In the genomic region with DNA sequence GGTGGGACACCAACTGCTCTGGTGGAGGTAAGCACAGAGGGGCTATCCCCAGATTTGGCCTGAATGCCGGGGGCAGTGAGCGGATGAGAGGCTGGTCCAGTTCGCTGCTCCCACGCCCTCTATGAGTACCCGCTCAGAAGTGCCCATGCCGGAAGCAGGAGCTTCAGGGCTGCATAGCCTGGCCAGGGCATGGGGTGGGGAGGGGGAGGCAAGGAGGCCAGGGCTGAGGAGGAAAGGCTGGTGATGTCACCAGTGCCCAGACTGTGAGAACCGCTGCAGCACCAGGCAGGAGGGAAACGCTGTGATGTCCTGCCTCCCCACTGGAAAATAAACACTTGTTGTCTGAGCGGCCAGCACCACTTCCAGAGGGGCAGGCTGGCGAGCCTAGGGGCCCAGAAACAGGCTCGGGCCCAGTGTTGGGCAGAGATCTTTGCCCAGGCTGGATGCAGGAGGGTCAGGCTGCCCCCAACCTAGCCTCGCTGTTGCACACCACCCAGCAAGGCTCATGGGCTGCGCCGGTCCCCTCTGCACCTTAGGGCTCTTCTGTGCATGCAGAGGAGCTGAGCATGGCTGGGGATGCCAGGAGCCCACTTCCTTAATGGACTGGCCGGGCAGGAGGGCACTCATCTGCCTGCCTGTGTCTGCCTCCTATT, we compare ENCODE assay signal across 16 cellular contexts. TPM values are rescaled to one million over a fixed set of nuclear protein-coding genes. Genes with fewer than 3 reads are reported as not detected.
DNase-seq lines count a peak whose midpoint lies in the region; ATAC-seq, FAIRE-seq and TF ChIP-seq lines count a peak whose summit lies in the region.
"Had no signal": no experiment of that assay in that cellular context is flagged by ENCODE, and none has a peak within 500 bp of the region (broad histone marks: within the 10 kb centered on the region; RNA-seq: fewer than 3 reads in every experiment).

No MANE protein-coding gene starts in this region.

- H3K18ac ChIP-seq in IMR-90 (ENCODE audit: low read depth, low read length) = no peak overlapping the region

- no TSS peak for BruUV-seq in IMR-90 (replicated peaks; lab: Mats Ljungman, UMichigan)

- H4K91ac ChIP-seq in IMR-90 (ENCODE audit: insufficient read depth, low read depth, low read length) = no peak overlapping the region

- no peak overlapping the region for H4K8ac ChIP-seq in IMR-90 (ENCODE audit: low read depth in 2 of 2, low read length in 2 of 2)

- H3K9ac ChIP-seq in IMR-90 (ENCODE audit: low read depth, low read length) (no peak overlapping the region), GM23248 (no peak overlapping the region)

- 93% methylated on average over 4 of the region's 15 CpGs; no CpG with 5 or more reads in 1 of the 2 experiments for WGBS in IMR-90 (ENCODE audit: extremely low coverage in 2 of 2, insufficient read length in 1 of 2), 2 experiments
- WGBS in GM23248 (ENCODE audit: low coverage in 1 of 2, low lambda C conversion rate in 2 of 2, missing lambda C conversion rate in 2 of 2), 2 experiments = 75 to 79% methylated on average over 14 to 15 of the region's 15 CpGs

- no peak overlapping the region; the same call in 1 of the 2 replicates for H2AK5ac ChIP-seq in IMR-90 (ENCODE audit: low read depth, low read length)

- H3K27ac ChIP-seq in IMR-90 (ENCODE audit: insufficient read depth, low read length) (no peak overlapping the region), GM23248 (no peak overlapping the region)
- H3K27ac ChIP-seq: colonic mucosa, prostate gland had no signal

- TF ChIP-seq CTCF in IMR-90 (conservative IDR thresholded peaks at IDR 0.05; ENCODE audit: low read depth, low read length) = no peak

- H3K4me2 ChIP-seq in IMR-90 (ENCODE audit: low read depth, low read length) (no peak overlapping the region), GM23248 (ENCODE audit: unreplicated experiment) (no peak overlapping the region)

- no peaks in the 10 kb centered on the region for H3K36me3 ChIP-seq in IMR-90 (ENCODE audit: control insufficient read depth, insufficient read depth, low read length)
- no peaks in the 10 kb centered on the region for H3K36me3 ChIP-seq in GM23248 (ENCODE audit: low read depth)
- H3K36me3 ChIP-seq: colonic mucosa, prostate gland had no signal

- H3K4me1 ChIP-seq in IMR-90 (ENCODE audit: control insufficient read depth, insufficient read depth, low read length) (peaks cover 2% of the 10 kb centered on the region; the same call in 1 of the 2 replicates), GM23248 (ENCODE audit: insufficient read depth) (no peaks in the 10 kb centered on the region)
- H3K4me1 ChIP-seq: prostate gland had no signal

- in situ Hi-C loops in IMR-90 (cut with MboI; ENCODE audit: low sequenced_read_pairs) = no loop called here
- in situ Hi-C loops in GM23248 (cut with MboI) = loop anchor here (10.0 kb wide), 1 partner anchor 257 kb away; no protein-coding TSS in a partner anchor

- H3K9me2 ChIP-seq in GM23248 (ENCODE audit: insufficient read depth) = no peaks in the 10 kb centered on the region

- dilution Hi-C loops in IMR-90 (cut with HindIII; ENCODE audit: low sequenced_read_pairs, unreplicated experiment) = no loop called here

- H2BK20ac ChIP-seq in IMR-90 (ENCODE audit: low read depth, low read length) = no peak overlapping the region

- no peak overlapping the region for H2BK5ac ChIP-seq in IMR-90 (ENCODE audit: low read depth, low read length, poor library complexity, severe bottlenecking)

- no peak overlapping the region for H3K14ac ChIP-seq in IMR-90 (replicated peaks; ENCODE audit: low read depth, low read length)

- CTCF ChIA-PET in IMR-90 (lab: Yijun Ruan, JAX) = no interaction called here

- no peak overlapping the region for H3K4ac ChIP-seq in IMR-90 (ENCODE audit: low read depth, low read length)

- no peak for TF ChIP-seq POLR2A in IMR-90 (IDR thresholded peaks at IDR 0.05; ENCODE audit: low read depth, low read length)

- no peak overlapping the region; the same call in 2 of the 3 replicates for H2BK15ac ChIP-seq in IMR-90 (ENCODE audit: low read depth, low read length)

- no peaks in the 10 kb centered on the region for H3K27me3 ChIP-seq in IMR-90 (ENCODE audit: control insufficient read depth, insufficient read depth, low read length)
- no peaks in the 10 kb centered on the region for H3K27me3 ChIP-seq in GM23248 (replicated peaks; ENCODE audit: insufficient read depth)
- H3K27me3 ChIP-seq: colonic mucosa had no signal

- POLR2A ChIA-PET in IMR-90 (lab: Charles Lee; ENCODE audit: unreplicated experiment) = no interaction called here

- H3F3A ChIP-seq in GM23248 (ENCODE audit: insufficient read depth) = no peaks in the 10 kb centered on the region

- H3K79me2 ChIP-seq in GM23248 (ENCODE audit: insufficient read depth) = no peaks in the 10 kb centered on the region

- peak overlapping the region; percentile 65 for H2AFZ ChIP-seq in IMR-90 (replicated peaks; ENCODE audit: low read length, poor library complexity)
- H2AFZ ChIP-seq in GM23248 = no peak overlapping the region

- TF ChIP-seq RAD21 in IMR-90 (IDR thresholded peaks at IDR 0.05; ENCODE audit: low read length) = no peak

- H3K4me3 ChIP-seq in IMR-90 (ENCODE audit: insufficient read depth, low read depth, low read length) (no peak overlapping the region), GM23248 (no peak overlapping the region)
- H3K4me3 ChIP-seq: colonic mucosa, prostate gland had no signal

- no peak for FAIRE-seq in urothelium cell line (lab: Jason Lieb, UNC)
- FAIRE-seq: keratinocyte had no signal

- H4K20me1 ChIP-seq in IMR-90 (ENCODE audit: insufficient read depth, low read length) (no peaks in the 10 kb centered on the region), GM23248 (ENCODE audit: insufficient read depth) (no peaks in the 10 kb centered on the region)

- peak overlapping the region; percentile 42 for H2AK9ac ChIP-seq in IMR-90 (replicated peaks; ENCODE audit: low read depth, low read length, poor library complexity)

- H3K79me1 ChIP-seq in IMR-90 (ENCODE audit: low read depth in 1 of 2, low read length in 2 of 2) = no peaks in the 10 kb centered on the region

- intact Hi-C loops in IMR-90 (cut with micrococcal nuclease) (no loop called here), left ventricle myocardium superior (cut with micrococcal nuclease) (no loop called here)

- H2BK120ac ChIP-seq in IMR-90 (ENCODE audit: low read depth, low read length) = no peak overlapping the region

- H3K9me1 ChIP-seq in IMR-90 (ENCODE audit: insufficient read depth, low read length) = peaks cover 4% of the 10 kb centered on the region

- ATAC-seq in IMR-90 (ENCODE audit: low read depth) (no peak), left ventricle myocardium superior (peak; percentile 32)
- ATAC-seq: naive thymus-derived CD4-positive, alpha-beta T cell had no signal

- no peak overlapping the region for H3K56ac ChIP-seq in IMR-90 (ENCODE audit: extremely low read depth, insufficient read depth, low read length)

- no peaks in the 10 kb centered on the region for H3K9me3 ChIP-seq in IMR-90 (ENCODE audit: control insufficient read depth, insufficient read depth, low read length)
- no peaks in the 10 kb centered on the region for H3K9me3 ChIP-seq in GM23248 (ENCODE audit: low read depth)
- H3K9me3 ChIP-seq: colonic mucosa, prostate gland had no signal

- no peak overlapping the region for H4K5ac ChIP-seq in IMR-90 (ENCODE audit: low read depth, low read length)

- no peak overlapping the region for H3K23ac ChIP-seq in IMR-90 (ENCODE audit: low read depth, low read length)

- DNase-seq in IMR-90 (no peak), NCI-H774 (lab: John Stamatoyannopoulos, UW) (peak; percentile 23), left ventricle myocardium superior (no peak), retina (peak; percentile 86), GM23248 (no peak), mucosa of gallbladder (ENCODE audit: low spot score) (no peak), urothelium cell line (ENCODE audit: low spot score) (no peak)
- DNase-seq: activated B cell treated with CpG ODN at 0.5 μM for 24 hours; colonic mucosa; head of caudate nucleus; naive thymus-derived CD4-positive, alpha-beta T cell; NCI-H187; stimulated activated CD4-positive, alpha-beta T cell treated with anti-CD3 and anti-CD28 coated beads, Interleukin-15, amount 100 ng/mL, for 24 hours had no signal

TF ChIP-seq in IMR-90, 13 proteins besides CTCF, POLR2A, EP300 and RAD21 (continues in another document):
- TF ChIP-seq MXI1 (IDR thresholded peaks at IDR 0.05; ENCODE audit: borderline replicate concordance, low read depth, low read length) (no peak), MAFK (IDR thresholded peaks at IDR 0.05; ENCODE audit: low read depth, low read length) (no peak)

RNA-seq across cellular contexts. Expression of a gene that starts 10.9 kb away (rescaled TPM):
- total RNA-seq in IMR-90 (2012; rRNA removed) (1.7 and 1.8 TPM in 2 replicates), left ventricle myocardium superior (11.6 TPM), mucosa of gallbladder (7.2 TPM)
- polyA plus RNA-seq in IMR-90 (2012; rRNA removed) (3.4 and 3.6 TPM in 2 replicates), GM23248 (2016; fragmentation: Nextera tagmentation; extraction: Ambion mirVana) (not detected in 2 replicates)
- polyA plus RNA-seq in IMR-90 (2012; cell fraction: cytosol; rRNA removed) = 2.3 and 2.9 TPM in 2 replicates
- 2.4 and 5.1 TPM in 2 replicates for polyA plus RNA-seq in IMR-90 (2012; cell fraction: nucleus; rRNA removed; ENCODE audit: low replicate concordance)
- not detected in 2 replicates for total RNA-seq in GM23248 (2014; rRNA removed; shearing (Covaris generic))
- total RNA-seq: activated B cell treated with CpG ODN at 0.5 μM for 24 hours; naive thymus-derived CD4-positive, alpha-beta T cell had no signal
- polyA plus RNA-seq: keratinocyte; naive thymus-derived CD4-positive, alpha-beta T cell had no signal

RNA-seq across cellular contexts. Expression of a gene that starts 24.0 kb away (rescaled TPM):
- 30.0 and 32.3 TPM in 2 replicates for total RNA-seq in IMR-90 (2012; rRNA removed)
- polyA plus RNA-seq in IMR-90 (2012; rRNA removed) = 19.3 and 20.8 TPM in 2 replicates
- 15.0 and 19.5 TPM in 2 replicates for polyA plus RNA-seq in IMR-90 (2012; cell fraction: cytosol; rRNA removed)
- 15.5 and 29.3 TPM in 2 replicates for polyA plus RNA-seq in IMR-90 (2012; cell fraction: nucleus; rRNA removed; ENCODE audit: low replicate concordance)
- 22.7 TPM for total RNA-seq in left ventricle myocardium superior
- total RNA-seq in GM23248 (2014; rRNA removed; shearing (Covaris generic)) = 30.4 and 32.7 TPM in 2 replicates
- 15.8 and 16.4 TPM in 2 replicates for polyA plus RNA-seq in GM23248 (2016; fragmentation: Nextera tagmentation; extraction: Ambion mirVana)
- total RNA-seq in mucosa of gallbladder = 42.2 TPM

RNA-seq across cellular contexts. Expression of a gene that starts 35.0 kb away (rescaled TPM):
- total RNA-seq in IMR-90 (2012; rRNA removed) (41.9 and 51.3 TPM in 2 replicates), left ventricle myocardium superior (2.2 TPM), mucosa of gallbladder (2.8 TPM)
- polyA plus RNA-seq in IMR-90 (2012; rRNA removed) (72.5 and 77.8 TPM in 2 replicates), GM23248 (2016; fragmentation: Nextera tagmentation; extraction: Ambion mirVana) (43.8 and 47.2 TPM in 2 replicates)
- polyA plus RNA-seq in IMR-90 (2012; cell fraction: cytosol; rRNA removed) = 40.3 and 108 TPM in 2 replicates
- polyA plus RNA-seq in IMR-90 (2012; cell fraction: nucleus; rRNA removed; ENCODE audit: low replicate concordance) = 31.6 and 74.8 TPM in 2 replicates
- total RNA-seq in GM23248 (2014; rRNA removed; shearing (Covaris generic)) = 65.8 and 74.4 TPM in 2 replicates

RNA-seq across cellular contexts. Expression of a gene that starts 44.2 kb away (rescaled TPM):
- not detected in 2 replicates for total RNA-seq in IMR-90 (2012; rRNA removed)
- polyA plus RNA-seq in IMR-90 (2012; rRNA removed) = 0.07 and 0.10 TPM in 2 replicates
- 0.05 TPM in 1 of 2 replicates, not detected in the other for polyA plus RNA-seq in IMR-90 (2012; cell fraction: cytosol; rRNA removed)
- 0.48 and 0.57 TPM in 2 replicates for polyA plus RNA-seq in IMR-90 (2012; cell fraction: nucleus; rRNA removed; ENCODE audit: low replicate concordance)
- not detected for total RNA-seq in left ventricle myocardium superior
- not detected in 2 replicates for total RNA-seq in GM23248 (2014; rRNA removed; shearing (Covaris generic))
- not detected in 2 replicates for polyA plus RNA-seq in GM23248 (2016; fragmentation: Nextera tagmentation; extraction: Ambion mirVana)
- total RNA-seq in mucosa of gallbladder = 0.63 TPM
- total RNA-seq: LHCN-M2 had no signal
- polyA plus RNA-seq: naive thymus-derived CD4-positive, alpha-beta T cell had no signal

Comparison
In these comparisons a context has a peak if more than half of its experiments do, and no peak if none do; other contexts are left out.
1. DNase-seq: peak in NCI-H774 (single experiment) and retina (single experiment); none in IMR-90 (single experiment), left ventricle myocardium superior (single experiment), GM23248 (single experiment), mucosa of gallbladder (single experiment) and urothelium cell line (single experiment).
2. RNA of a gene that starts 35.0 kb away (total RNA-seq): 65.8 to 74.4 TPM in GM23248 and 41.9 to 51.3 TPM in IMR-90; 2.8 TPM in mucosa of gallbladder (single experiment) and 2.2 TPM in left ventricle myocardium superior (single experiment); every median in the first group is over 10 times any median in the second.